In genomic region chr10:21318768-21319167, GRCh38 we compare ENCODE assay signal across 14 cellular contexts.
DNase-seq lines count a peak whose midpoint lies in the region; ATAC-seq and TF ChIP-seq lines count a peak whose summit lies in the region.
"Had no signal": no experiment of that assay in that cellular context is flagged by ENCODE, and none has a peak within 500 bp of the region (broad histone marks: within the 10 kb centered on the region; RNA-seq: fewer than 3 reads in every experiment).

No MANE protein-coding gene starts in this region.

- H3K36me3 ChIP-seq in MG63 (no peaks in the 10 kb centered on the region), spleen (no peaks in the 10 kb centered on the region)
- H3K36me3 ChIP-seq: left lung, neutrophil, upper lobe of right lung had no signal

- H3K27me3 ChIP-seq in MG63 (no peaks in the 10 kb centered on the region), spleen (replicated peaks in 1 of 7) (no peaks in the 10 kb centered on the region)
- H3K27me3 ChIP-seq: left lung, neutrophil, upper lobe of right lung had no signal

- H3K4me3 ChIP-seq in MG63 (no peak overlapping the region), spleen (no peak overlapping the region)
- H3K4me3 ChIP-seq: left lung, SK-N-MC, upper lobe of right lung had no signal

- WGBS in spleen, 5 donors = 41 to 52% (median 46%) methylated on average over 6 of the region's 6 CpGs

- DNase-seq in NCI-H1105 treated with DMSO at 0.1 percent for 48 hours (lab: John Stamatoyannopoulos, UW) (peak; percentile 41), NCI-H1105 (lab: John Stamatoyannopoulos, UW) (no peak), MG63 (peak; percentile 7), nephron progenitor cell (no peak), spleen (no peak)
- DNase-seq: left lung; stimulated activated CD4-positive, alpha-beta T cell treated with anti-CD3 and anti-CD28 coated beads, Interleukin-12 subunit alpha, Interleukin-12 subunit beta, amount 100 ng/mL, for 4 hours had no signal

- intact Hi-C loops in spleen (cut with DNase I; ENCODE audit: low total_unique reads) = no loop called here

- ATAC-seq in SK-N-SH treated with all-trans-retinoic acid at 6 μM for 48 hours (peak; percentile 30), GM18861 (IDR thresholded peaks at IDR 0.05; ENCODE audit: unreplicated experiment) (no peak), GM21619 (IDR thresholded peaks at IDR 0.05; ENCODE audit: unreplicated experiment) (no peak)
- ATAC-seq: activated CD4-positive, CD25-positive, alpha-beta regulatory T cell treated with anti-CD3 and anti-CD28 coated beads, Interleukin-2, amount 50 U/mL, for 24 hours; left lung; upper lobe of right lung had no signal

- H3K9me3 ChIP-seq in MG63 (no peaks in the 10 kb centered on the region), spleen (no peaks in the 10 kb centered on the region)
- H3K9me3 ChIP-seq: left lung, neutrophil, upper lobe of right lung had no signal

- TF ChIP-seq POLR2A in spleen (IDR thresholded peaks at IDR 0.05) = no peak

- H3K4me3 Mint-ChIP-seq in nephron progenitor cell = no peak overlapping the region

- H3K4me1 ChIP-seq in spleen = peaks cover 6 to 26% (median 19%) of the 10 kb centered on the region in 6 donors

- peaks cover 5% of the 10 kb centered on the region for H3K9me3 Mint-ChIP-seq in nephron progenitor cell

- H3K27ac Mint-ChIP-seq in nephron progenitor cell = peak overlapping the region; percentile 99

- H3K36me3 Mint-ChIP-seq in nephron progenitor cell (ENCODE audit: low read depth) = no peaks in the 10 kb centered on the region

- TF ChIP-seq CTCF in nephron progenitor cell (IDR thresholded peaks at IDR 0.05) (no peak), spleen (IDR thresholded peaks at IDR 0.05 in 8 of 11, conservative IDR thresholded peaks at IDR 0.05 in 3 of 11) (no peak)

- H3K27ac ChIP-seq in spleen = no peak overlapping the region
- H3K27ac ChIP-seq: left lung, neutrophil, SK-N-MC, upper lobe of right lung had no signal

- peaks cover 49% of the 10 kb centered on the region for H3K4me1 Mint-ChIP-seq in nephron progenitor cell

- peaks cover 8% of the 10 kb centered on the region for H3K27me3 Mint-ChIP-seq in nephron progenitor cell (ENCODE audit: low read depth, poor library complexity)

TF ChIP-seq in SK-N-SH treated with all-trans-retinoic acid at 6 μM for 48 hours, 23 proteins besides CTCF, POLR2A, EP300 and RAD21:
- TF ChIP-seq ZC3H10 (CRISPR knock-in tag; IDR thresholded peaks at IDR 0.05) = no peak
- no peak for TF ChIP-seq CREB5 (CRISPR knock-in tag; IDR thresholded peaks at IDR 0.05; ENCODE audit: low read depth)
- TF ChIP-seq SNAI2 (CRISPR knock-in tag; IDR thresholded peaks at IDR 0.05) = no peak

Comparison
In these comparisons a context has a peak if more than half of its experiments do, and no peak if none do; other contexts are left out.
1. DNase-seq: peak in NCI-H1105 treated with DMSO at 0.1 percent for 48 hours (single experiment) and MG63 (single experiment); none in NCI-H1105 (single experiment), nephron progenitor cell (single experiment) and spleen (single experiment).